8 cellular contexts compared by ENCODE assay signal in genomic region chr20:1185316-1185741, GRCh38. TPM values are rescaled to one million over a fixed set of nuclear protein-coding genes. Genes with fewer than 3 reads are reported as not detected.
DNase-seq lines count a peak whose midpoint lies in the region; ATAC-seq, FAIRE-seq and TF ChIP-seq lines count a peak whose summit lies in the region.

No MANE protein-coding gene starts in this region.

- H3K36me3 Mint-ChIP-seq in progenitor cell of endocrine pancreas (ENCODE audit: insufficient read depth) = no peaks in the 10 kb centered on the region

- TF ChIP-seq CTCF in OCI-LY1 (IDR thresholded peaks at IDR 0.05; ENCODE audit: low read length) = no peak
- no peak for TF ChIP-seq CTCF in progenitor cell of endocrine pancreas (IDR thresholded peaks at IDR 0.05; ENCODE audit: unreplicated experiment)

- H3K4me3 ChIP-seq in OCI-LY1 (ENCODE audit: low read depth, low read length, poor library complexity, severe bottlenecking) (peak overlapping the region; percentile 27), esophagus (ENCODE audit: low read depth in 1 of 2, low read length in 2 of 2) (peak overlapping the region; percentile 44 to 55)

- ATAC-seq in HG03469 (IDR thresholded peaks at IDR 0.05; ENCODE audit: unreplicated experiment) = no peak
- no peak for ATAC-seq in GM18520 (IDR thresholded peaks at IDR 0.05; ENCODE audit: unreplicated experiment)
- ATAC-seq in HG02840 (IDR thresholded peaks at IDR 0.05; ENCODE audit: low FRiP score, unreplicated experiment) = no peak
- ATAC-seq in HG03354 (IDR thresholded peaks at IDR 0.05; ENCODE audit: poor library complexity, severe bottlenecking, unreplicated experiment) = no peak

- 0 to 1% methylated on average over 14 to 52 of the region's 54 CpGs for WGBS in esophagus, 2 donors

- H3K27ac ChIP-seq in OCI-LY1 (ENCODE audit: low read depth, low read length, poor library complexity, severe bottlenecking) = no peak overlapping the region
- H3K27ac ChIP-seq in esophagus (ENCODE audit: low read depth in 2 of 2, low read length in 1 of 2) = no peak overlapping the region

- no peak for FAIRE-seq in GM12891 (lab: Jason Lieb, UNC)

- no peaks in the 10 kb centered on the region for H3F3A ChIP-seq in OCI-LY1 (ENCODE audit: insufficient read depth, low read length)

- no peak overlapping the region for H2AFZ ChIP-seq in OCI-LY1 (ENCODE audit: low read length)

- peak; percentile 50 for DNase-seq in GM12891 (ENCODE audit: insufficient read length, low spot score)
- peak; percentile 26 for DNase-seq in progenitor cell of endocrine pancreas (ENCODE audit: low spot score, unreplicated experiment)

- peaks cover 11% of the 10 kb centered on the region for H3K4me1 Mint-ChIP-seq in progenitor cell of endocrine pancreas (ENCODE audit: low read depth)

- no peaks in the 10 kb centered on the region for H3K9me3 Mint-ChIP-seq in progenitor cell of endocrine pancreas (ENCODE audit: low read depth)

- no peaks in the 10 kb centered on the region for H4K20me1 ChIP-seq in OCI-LY1 (ENCODE audit: insufficient read depth, low read length)

- peaks cover 20% of the 10 kb centered on the region for H3K27me3 Mint-ChIP-seq in progenitor cell of endocrine pancreas

- TF ChIP-seq POLR2A in GM12891 (IDR thresholded peaks at IDR 0.05; ENCODE audit: low read depth, low read length) = no peak

- H3K4me2 ChIP-seq in OCI-LY1 (ENCODE audit: low read length) = peak overlapping the region; percentile 48

- H3K9me3 ChIP-seq in OCI-LY1 (ENCODE audit: low read length) = no peaks in the 10 kb centered on the region
- peaks cover 0 to 3% of the 10 kb centered on the region in 2 donors for H3K9me3 ChIP-seq in esophagus (ENCODE audit: control insufficient read depth in 2 of 2, insufficient read depth in 1 of 2, low read depth in 1 of 2, low read length in 1 of 2)

- H3K79me2 ChIP-seq in OCI-LY1 (ENCODE audit: insufficient read depth, low read length) = no peaks in the 10 kb centered on the region

- H3K9ac ChIP-seq in OCI-LY1 (ENCODE audit: low read length) = no peak overlapping the region

- H3K36me3 ChIP-seq in OCI-LY1 (ENCODE audit: insufficient read depth, low read length) (no peaks in the 10 kb centered on the region), esophagus (ENCODE audit: control insufficient read depth in 2 of 2, insufficient read depth in 2 of 2, low read length in 1 of 2) (peaks cover 0 to 2% of the 10 kb centered on the region in 2 donors)

- no peaks in the 10 kb centered on the region for H3K4me1 ChIP-seq in OCI-LY1 (ENCODE audit: insufficient read depth, low read length, severe bottlenecking)
- peaks cover 3 to 5% of the 10 kb centered on the region in 2 donors for H3K4me1 ChIP-seq in esophagus (ENCODE audit: control insufficient read depth in 2 of 2, insufficient read depth in 2 of 2, low read length in 1 of 2)

- no peaks in the 10 kb centered on the region for H3K27me3 ChIP-seq in OCI-LY1 (ENCODE audit: insufficient read depth, low read length)
- no peaks in the 10 kb centered on the region for H3K27me3 ChIP-seq in esophagus (ENCODE audit: control insufficient read depth in 1 of 2, insufficient read depth in 2 of 2, low read length in 2 of 2)

- no peak overlapping the region for H3K4me3 Mint-ChIP-seq in progenitor cell of endocrine pancreas (ENCODE audit: low read depth)

- no peak overlapping the region for H3K27ac Mint-ChIP-seq in progenitor cell of endocrine pancreas

- H3K9me2 ChIP-seq in OCI-LY1 (ENCODE audit: low read depth, low read length) = no peaks in the 10 kb centered on the region

TF ChIP-seq in GM12891, 5 proteins besides CTCF, POLR2A, EP300 and RAD21:
- TF ChIP-seq TAF1 (IDR thresholded peaks at IDR 0.05; ENCODE audit: low read depth, low read length) (no peak), POU2F2 (IDR thresholded peaks at IDR 0.05; ENCODE audit: low read depth, low read length) (no peak), SPI1 (IDR thresholded peaks at IDR 0.05; ENCODE audit: low read depth, low read length) (no peak), POLR2AphosphoS5 (IDR thresholded peaks at IDR 0.05; ENCODE audit: low read depth, low read length) (no peak), PAX5 (IDR thresholded peaks at IDR 0.05; ENCODE audit: insufficient read depth, low read length, severe bottlenecking) (no peak)

RNA-seq across cellular contexts. Expression of gene TMEM74B, which starts 0.5 kb away (rescaled TPM):
- polyA plus RNA-seq in GM12891 (2012; ENCODE audit: low read depth, missing spikeins) = 0.13 TPM
- polyA plus RNA-seq in esophagus = 1 to 10 TPM; 1.4 to 3.9 TPM
- 15.6 and 21.9 TPM in 2 replicates for total RNA-seq in progenitor cell of endocrine pancreas

RNA-seq across cellular contexts. Expression of gene C20orf202, which starts 17.9 kb away (rescaled TPM):
- polyA plus RNA-seq in GM12891 (2012; ENCODE audit: low read depth, missing spikeins) = not detected
- polyA plus RNA-seq in esophagus = under 1 TPM; 0.27 to 0.33 TPM
- 0.26 and 0.27 TPM in 2 replicates for total RNA-seq in progenitor cell of endocrine pancreas

RNA-seq across cellular contexts. Expression of gene RAD21L1, which starts 40.5 kb away (rescaled TPM):
- polyA plus RNA-seq in GM12891 (2012; ENCODE audit: low read depth, missing spikeins) = not detected
- not detected for polyA plus RNA-seq in esophagus
- total RNA-seq in progenitor cell of endocrine pancreas = not detected in 2 replicates
